In the genomic region with DNA sequence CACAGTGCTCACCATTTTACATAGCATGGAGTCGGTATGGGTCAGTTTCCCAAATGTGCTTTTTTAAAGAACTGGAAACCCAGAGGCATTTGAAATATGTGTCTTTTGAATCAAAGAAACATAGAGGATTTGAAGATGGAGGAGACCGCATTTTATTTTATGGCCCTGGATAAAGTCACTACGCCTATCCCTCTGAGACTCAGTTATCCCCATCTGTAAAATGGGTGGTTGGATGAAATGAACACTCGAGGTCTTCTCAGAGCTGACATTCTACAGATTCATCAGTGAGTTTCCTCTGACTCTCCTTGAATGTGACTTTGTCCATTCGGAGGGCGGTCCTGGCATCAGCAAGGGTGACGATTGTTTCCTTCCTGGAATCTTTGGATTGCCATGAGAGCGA, we compare ENCODE assay signal across 28 cellular contexts.
"Had no signal": no experiment of that assay in that cellular context is flagged by ENCODE, and none has a peak within 500 bp of the region (broad histone marks: within the 10 kb centered on the region; RNA-seq: fewer than 3 reads in every experiment).

No MANE protein-coding gene starts in this region.

- H3K9ac ChIP-seq: neural progenitor cell, parathyroid adenoma had no signal

- H3K79me2 ChIP-seq: parathyroid adenoma had no signal

- H3K9me3 ChIP-seq: ovary, psoas muscle, spleen, suprapubic skin, testis, tibial artery, transverse colon, upper lobe of right lung, vagina had no signal

- H2AFZ ChIP-seq: neural progenitor cell, parathyroid adenoma had no signal

- H3K4me2 ChIP-seq: neural progenitor cell, smooth muscle cell had no signal

- H3K4me1 ChIP-seq: neural progenitor cell, parathyroid adenoma, psoas muscle, spleen, suprapubic skin, testis, tibial artery, transverse colon, upper lobe of right lung, vagina had no signal

- H3K4me3 ChIP-seq: neural progenitor cell, ovary, psoas muscle, skin epidermis, smooth muscle cell, spleen, suprapubic skin, testis, tibial artery, transverse colon, upper lobe of right lung, vagina had no signal

- H3K27me3 ChIP-seq: neural progenitor cell, ovary, spleen, suprapubic skin, testis, tibial artery, transverse colon, upper lobe of right lung, vagina had no signal

- DNase-seq: natural killer cell; occipital lobe; ovary; posterior cingulate gyrus; psoas muscle; right cardiac atrium; spleen; stimulated activated CD4-positive, alpha-beta T cell treated with anti-CD3 and anti-CD28 coated beads, Interleukin-12 subunit alpha, Interleukin-12 subunit beta, amount 100 ng/mL, for 4 hours; stimulated activated CD4-positive, alpha-beta T cell treated with anti-CD3 and anti-CD28 coated beads, Interleukin-1b, Interleukin-23, amount 100 ng/mL, for 48 hours; stimulated activated CD4-positive, alpha-beta T cell treated with anti-CD3 and anti-CD28 coated beads, Interleukin-4, amount 100 ng/mL, for 1 hour; stimulated activated CD4-positive, alpha-beta T cell treated with anti-CD3 and anti-CD28 coated beads, Interleukin-4, amount 100 ng/mL, for 4 hours; stimulated activated CD8-positive, alpha-beta memory T cell treated with anti-CD3 and anti-CD28 coated beads, Interleukin-4, amount 100 ng/mL, for 48 hours; stimulated activated naive CD4-positive, alpha-beta T cell; stimulated activated naive CD8-positive, alpha-beta T cell treated with anti-CD3 and anti-CD28 coated beads, Interleukin-15, amount 100 ng/mL, for 72 hours; stimulated activated naive CD8-positive, alpha-beta T cell treated with anti-CD3 and anti-CD28 coated beads, Interleukin-15, Interleukin-2, amounts not matched to agents 100 U/mL and 50 U/mL, for 24 hours; substantia nigra; testis; tibial artery; transverse colon; upper lobe of right lung had no signal

- ATAC-seq: natural killer cell; psoas muscle; right cardiac atrium; sciatic nerve; stimulated activated memory B cell treated with anti-CD40 and anti-IgM and Interleukin-4, amounts not matched to agents 10 μg/mL and 1 μg/mL and 100 μg/mL, for 72 hours; stimulated activated naive CD8-positive, alpha-beta T cell treated with anti-CD3 and anti-CD28 coated beads, Interleukin-15, amount 100 ng/mL, for 72 hours; stimulated activated naive CD8-positive, alpha-beta T cell treated with anti-CD3 and anti-CD28 coated beads, Interleukin-15, Interleukin-2, amounts not matched to agents 100 U/mL and 50 U/mL, for 24 hours; upper lobe of right lung had no signal

- H3K36me3 ChIP-seq: neural progenitor cell, ovary, upper lobe of right lung had no signal

- H3K27ac ChIP-seq: neural progenitor cell, ovary, parathyroid adenoma, psoas muscle, skin epidermis, spleen, suprapubic skin, testis, tibial artery, transverse colon, upper lobe of right lung, vagina had no signal
